Comparison of ENCODE assay signal across 9 cellular contexts in the genomic region with DNA sequence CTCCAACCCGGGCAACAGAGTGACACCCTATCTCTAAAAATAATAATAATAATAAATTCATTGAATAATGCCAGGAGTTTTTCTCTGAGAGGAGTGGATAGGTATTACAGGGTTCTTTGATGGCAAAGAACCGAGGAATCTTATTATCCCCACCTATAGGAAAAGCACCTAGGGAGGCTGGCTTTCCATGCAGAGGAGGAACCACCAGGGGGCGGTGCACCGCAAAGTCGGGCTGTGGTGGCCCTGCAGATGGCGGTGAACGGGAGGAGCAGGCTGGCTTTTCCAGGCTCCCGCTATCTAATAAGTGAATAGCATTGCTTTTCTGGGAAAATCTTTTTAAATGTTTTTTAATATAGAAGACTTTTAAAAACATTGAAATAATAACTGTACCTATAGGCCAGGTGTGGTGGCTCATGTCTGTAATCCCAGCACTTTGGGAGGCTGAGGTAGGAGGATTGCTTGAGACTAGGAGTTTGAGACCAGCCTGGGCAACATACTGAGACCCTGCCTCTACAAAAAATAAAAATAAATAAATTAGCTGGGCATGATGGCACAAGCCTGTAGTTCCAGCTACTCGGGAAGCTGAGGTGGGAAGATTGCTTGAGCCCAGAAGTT.
DNase-seq lines count a peak whose midpoint lies in the region; ATAC-seq, FAIRE-seq and TF ChIP-seq lines count a peak whose summit lies in the region.
"Had no signal": no experiment of that assay in that cellular context is flagged by ENCODE, and none has a peak within 500 bp of the region (broad histone marks: within the 10 kb centered on the region; RNA-seq: fewer than 3 reads in every experiment).

No MANE protein-coding gene starts in this region.

- FAIRE-seq in H1 (lab: Jason Lieb, UNC) = no peak

- H3K36me3 ChIP-seq in H1 (ENCODE audit: control insufficient read depth in 2 of 4, insufficient read depth in 4 of 4, low read length in 3 of 4) (no peaks in the 10 kb centered on the region), trophoblast cell (ENCODE audit: control insufficient read depth in 1 of 2, insufficient read depth in 2 of 2, low read length in 2 of 2) (no peaks in the 10 kb centered on the region), neuronal stem cell (replicated peaks in 1 of 2; ENCODE audit: control insufficient read depth in 2 of 2, insufficient read depth in 2 of 2, low read length in 2 of 2) (no peaks in the 10 kb centered on the region)

- H3K18ac ChIP-seq in H1 (ENCODE audit: extremely low read depth, low read length) = no peak overlapping the region
- H3K18ac ChIP-seq in trophoblast cell (ENCODE audit: low read length) = no peak overlapping the region
- no peak overlapping the region for H3K18ac ChIP-seq in neuronal stem cell (ENCODE audit: low read length)

- H3K9ac ChIP-seq in H1 (replicated peaks in 1 of 4; ENCODE audit: extremely low read depth in 1 of 4, low read depth in 3 of 4, low read length in 3 of 4) = no peak overlapping the region
- H3K9ac ChIP-seq in trophoblast cell (ENCODE audit: low read length) = no peak overlapping the region
- no peak overlapping the region for H3K9ac ChIP-seq in neuronal stem cell (ENCODE audit: low read depth, low read length, poor library complexity)

- H4K91ac ChIP-seq in H1 (replicated peaks; ENCODE audit: insufficient read length, low read length) = no peak overlapping the region
- no peak overlapping the region for H4K91ac ChIP-seq in trophoblast cell (ENCODE audit: low read depth, low read length)
- H4K91ac ChIP-seq in neuronal stem cell (ENCODE audit: low read depth, low read length, poor library complexity) = no peak overlapping the region

- H2AK5ac ChIP-seq in H1 (ENCODE audit: low read depth, low read length) (no peak overlapping the region), trophoblast cell (ENCODE audit: low read length) (no peak overlapping the region), neuronal stem cell (ENCODE audit: low read depth, low read length) (no peak overlapping the region)

- no peak overlapping the region for H2BK5ac ChIP-seq in H1 (ENCODE audit: low read depth, low read length)
- H2BK5ac ChIP-seq in trophoblast cell (ENCODE audit: low read depth, low read length, poor library complexity) = no peak overlapping the region
- no peak overlapping the region for H2BK5ac ChIP-seq in neuronal stem cell (ENCODE audit: low read length)

- H3K79me1 ChIP-seq in H1 (ENCODE audit: low read depth, low read length) (no peaks in the 10 kb centered on the region), trophoblast cell (ENCODE audit: low read length) (no peaks in the 10 kb centered on the region), neuronal stem cell (ENCODE audit: low read depth, low read length) (no peaks in the 10 kb centered on the region)

- H4K8ac ChIP-seq in H1 (ENCODE audit: extremely low read depth, insufficient read depth, low read length) (no peak overlapping the region), trophoblast cell (ENCODE audit: low read depth, low read length) (no peak overlapping the region), neuronal stem cell (ENCODE audit: low read depth, low read length) (no peak overlapping the region)

- no peaks in the 10 kb centered on the region for H3K23me2 ChIP-seq in H1 (ENCODE audit: low read depth, low read length)

- TF ChIP-seq CTCF in H1 (IDR thresholded peaks at IDR 0.05; ENCODE audit: control extremely low read depth in 1 of 3, insufficient read depth in 1 of 3, low read depth in 1 of 3, low read length in 3 of 3) = peak; percentile 81 to 92 (median 89)

- no peak overlapping the region for H2BK20ac ChIP-seq in H1 (ENCODE audit: low read length)

- no peak overlapping the region for H3K23ac ChIP-seq in H1 (ENCODE audit: insufficient read length)
- H3K23ac ChIP-seq in trophoblast cell (ENCODE audit: low read length) = no peak overlapping the region
- no peak overlapping the region for H3K23ac ChIP-seq in neuronal stem cell (ENCODE audit: low read depth, low read length, poor library complexity)

- no peaks in the 10 kb centered on the region for H3K9me3 ChIP-seq in H1 (ENCODE audit: insufficient read depth in 2 of 2, low read depth in 1 of 2, low read length in 1 of 2)
- H3K9me3 ChIP-seq in trophoblast cell (ENCODE audit: insufficient read depth, low read depth, low read length) = no peaks in the 10 kb centered on the region
- no peaks in the 10 kb centered on the region for H3K9me3 ChIP-seq in neuronal stem cell (replicated peaks in 1 of 2; ENCODE audit: control insufficient read depth in 2 of 2, insufficient read depth in 1 of 2, low read depth in 1 of 2, low read length in 2 of 2)

- H3K4me3 ChIP-seq in H1 (ENCODE audit: extremely low read depth in 1 of 4, insufficient read depth in 2 of 4, low read depth in 3 of 4, low read length in 4 of 4) = no peak overlapping the region
- H3K4me3 ChIP-seq in trophoblast cell (ENCODE audit: low read depth, low read length) = no peak overlapping the region
- H3K4me3 ChIP-seq in neuronal stem cell (ENCODE audit: low read length in 2 of 2) = no peak overlapping the region
- H3K4me3 ChIP-seq: skin epidermis had no signal

- peak; percentile 78 for ATAC-seq in HG02623 (IDR thresholded peaks at IDR 0.05; ENCODE audit: unreplicated experiment)
- ATAC-seq in GM21737 (IDR thresholded peaks at IDR 0.05; ENCODE audit: unreplicated experiment) = no peak

- peak; percentile 88 to 92 for TF ChIP-seq RAD21 in H1 (IDR thresholded peaks at IDR 0.05 in 1 of 2, conservative IDR thresholded peaks at IDR 0.05 in 1 of 2; ENCODE audit: low read depth in 2 of 2, low read length in 2 of 2)

- no peak overlapping the region for H4K5ac ChIP-seq in H1 (ENCODE audit: insufficient read length, low read depth, low read length)

- H3K27ac ChIP-seq in H1 (ENCODE audit: low read depth, low read length) = no peak overlapping the region
- no peak overlapping the region for H3K27ac ChIP-seq in trophoblast cell (ENCODE audit: low read depth, low read length)
- H3K27ac ChIP-seq in neuronal stem cell (replicated peaks; ENCODE audit: low read length) = no peak overlapping the region
- H3K27ac ChIP-seq: skin epidermis had no signal

- POLR2A ChIA-PET in H1 (lab: Charles Lee; ENCODE audit: partially characterized antibody) = no interaction called here

- no peak for TF ChIP-seq EP300 in H1 (IDR thresholded peaks at IDR 0.05; ENCODE audit: borderline replicate concordance in 1 of 2, low read depth in 2 of 2, low read length in 2 of 2)

- H2BK15ac ChIP-seq in H1 (ENCODE audit: low read length) = no peak overlapping the region
- H2BK15ac ChIP-seq in neuronal stem cell (ENCODE audit: low read length) = no peak overlapping the region

- H3K4me2 ChIP-seq in H1 (ENCODE audit: insufficient read depth in 1 of 2, low read depth in 2 of 2, low read length in 2 of 2) = no peak overlapping the region
- no peak overlapping the region for H3K4me2 ChIP-seq in trophoblast cell (ENCODE audit: low read length)
- no peak overlapping the region for H3K4me2 ChIP-seq in neuronal stem cell (ENCODE audit: insufficient read depth, low read length, poor library complexity, severe bottlenecking)

- no peak overlapping the region for H3K14ac ChIP-seq in H1 (ENCODE audit: insufficient read length)
- no peak overlapping the region for H3K14ac ChIP-seq in trophoblast cell (ENCODE audit: low read length)
- H3K14ac ChIP-seq in neuronal stem cell (ENCODE audit: low read length) = no peak overlapping the region

- no peak overlapping the region for H2AFZ ChIP-seq in H1 (ENCODE audit: low read length)
- no peak overlapping the region for H2AFZ ChIP-seq in trophoblast cell (ENCODE audit: insufficient read depth, low read length, poor library complexity)
- no peak overlapping the region for H2AFZ ChIP-seq in neuronal stem cell (ENCODE audit: low read length)

- H3K56ac ChIP-seq in H1 (replicated peaks; ENCODE audit: insufficient read length, low read depth, low read length) = no peak overlapping the region

- CTCF ChIA-PET in H1 (lab: Charles Lee; ENCODE audit: partially characterized antibody) = interaction anchor here (0.5 to 4.8 kb wide), 23 partner anchors 9 to 1121 kb away, joined by 3 to 30 read pairs (median 3); no protein-coding TSS in a partner anchor

- no peak overlapping the region for H2BK120ac ChIP-seq in H1 (replicated peaks; ENCODE audit: low read depth, low read length)
- H2BK120ac ChIP-seq in trophoblast cell (ENCODE audit: insufficient read depth, low read length, poor library complexity) = no peak overlapping the region
- no peak overlapping the region for H2BK120ac ChIP-seq in neuronal stem cell (ENCODE audit: low read depth, low read length)

- H3K79me2 ChIP-seq in H1 (ENCODE audit: control insufficient read depth in 1 of 2, insufficient read depth in 2 of 2, low read length in 2 of 2) (no peaks in the 10 kb centered on the region), trophoblast cell (ENCODE audit: control insufficient read depth, insufficient read depth, low read length, poor library complexity) (no peaks in the 10 kb centered on the region)

- H2BK12ac ChIP-seq in H1 (ENCODE audit: low read depth, low read length) = no peak overlapping the region
- H2BK12ac ChIP-seq in trophoblast cell (ENCODE audit: low read length) = no peak overlapping the region
- no peak overlapping the region for H2BK12ac ChIP-seq in neuronal stem cell (ENCODE audit: low read length)

- no peak for TF ChIP-seq POLR2A in H1 (IDR thresholded peaks at IDR 0.05; ENCODE audit: control extremely low read depth in 1 of 2, low read depth in 2 of 2, low read length in 2 of 2)

- WGBS in H1 (ENCODE audit: extremely low coverage in 1 of 2, insufficient coverage in 1 of 2, insufficient read length in 1 of 2, insufficient replicate concordance in 2 of 2, low coverage in 1 of 2, low lambda C conversion rate in 2 of 2, missing lambda C conversion rate in 1 of 2), 2 experiments = 59% methylated on average over 9 of the region's 9 CpGs; no CpG with 5 or more reads in 1 of the 2 experiments
- WGBS in trophoblast cell (ENCODE audit: extremely low coverage, insufficient coverage, insufficient read length) = no CpG with 5 or more reads among the region's 9 CpGs
- WGBS in neuronal stem cell (ENCODE audit: extremely low coverage in 2 of 2, insufficient read length in 2 of 2, insufficient replicate concordance in 1 of 2), 2 donors = no CpG with 5 or more reads among the region's 9 CpGs

- no peaks in the 10 kb centered on the region for H3K4me1 ChIP-seq in H1 (replicated peaks in 1 of 4; ENCODE audit: control insufficient read depth in 3 of 4, insufficient read depth in 4 of 4, low read length in 3 of 4)
- H3K4me1 ChIP-seq in trophoblast cell (ENCODE audit: control insufficient read depth in 1 of 2, insufficient read depth in 2 of 2, low read length in 2 of 2) = no peaks in the 10 kb centered on the region
- no peaks in the 10 kb centered on the region for H3K4me1 ChIP-seq in neuronal stem cell (ENCODE audit: control insufficient read depth in 2 of 2, insufficient read depth in 1 of 2, low read depth in 1 of 2, low read length in 2 of 2)

- no peaks in the 10 kb centered on the region for H4K20me1 ChIP-seq in H1 (replicated peaks in 1 of 2; ENCODE audit: control insufficient read depth in 1 of 2, insufficient read depth in 2 of 2, low read length in 2 of 2)

- peak; percentile 16 for DNase-seq in SIG-M5 treated with dmso at 0.1 percent for 504 hours (lab: John Stamatoyannopoulos, UW; ENCODE audit: unreplicated experiment)
- DNase-seq in SIG-M5 (lab: John Stamatoyannopoulos, UW) = no peak
- DNase-seq in RPMI8226 = peak; percentile 58
- peak; percentile 34 to 97 for DNase-seq in H1 (ENCODE audit: low read depth in 1 of 2, low spot score in 2 of 2)
- peak; percentile 52 to 80 for DNase-seq in trophoblast cell
- DNase-seq in neuronal stem cell (ENCODE audit: low spot score) = no peak

- H4K12ac ChIP-seq in trophoblast cell (ENCODE audit: low read depth, low read length) = no peak overlapping the region

- H3K27me3 ChIP-seq in H1 (replicated peaks in 1 of 4; ENCODE audit: control insufficient read depth in 3 of 4, extremely low read depth in 1 of 4, insufficient read depth in 3 of 4, low read length in 3 of 4) = no peaks in the 10 kb centered on the region
- no peaks in the 10 kb centered on the region for H3K27me3 ChIP-seq in trophoblast cell (ENCODE audit: insufficient read depth, low read length)
- H3K27me3 ChIP-seq in neuronal stem cell (ENCODE audit: control insufficient read depth in 3 of 3, insufficient read depth in 3 of 3, low read depth in 1 of 3, low read length in 3 of 3) = no peaks in the 10 kb centered on the region

- H3K4ac ChIP-seq in H1 (replicated peaks; ENCODE audit: insufficient read length, low read depth, low read length) (no peak overlapping the region), trophoblast cell (ENCODE audit: low read depth, low read length) (no peak overlapping the region), neuronal stem cell (ENCODE audit: low read length) (no peak overlapping the region)

Comparison
In these comparisons a context has a peak if more than half of its experiments do, and no peak if none do; other contexts are left out.
1. DNase-seq: peak in SIG-M5 treated with dmso at 0.1 percent for 504 hours (single experiment), RPMI8226 (single experiment), H1 (2 of 2) and trophoblast cell (2 of 2); none in SIG-M5 (single experiment) and neuronal stem cell (single experiment).